ENCODE assay signal across 14 cellular contexts in genomic region chr7:149719050-149719899, GRCh38. TPM values are rescaled to one million over a fixed set of nuclear protein-coding genes. Genes with fewer than 3 reads are reported as not detected.
DNase-seq lines count a peak whose midpoint lies in the region; ATAC-seq and TF ChIP-seq lines count a peak whose summit lies in the region.
"Had no signal": no experiment of that assay in that cellular context is flagged by ENCODE, and none has a peak within 500 bp of the region (broad histone marks: within the 10 kb centered on the region; RNA-seq: fewer than 3 reads in every experiment).

No MANE protein-coding gene starts in this region.

- H3K4ac ChIP-seq in H9 (ENCODE audit: low read depth, low read length): no peak overlapping the region

- no peaks in the 10 kb centered on the region for H4K20me1 ChIP-seq in H9 (ENCODE audit: control insufficient read depth, insufficient read depth, insufficient read length)

- H3K14ac ChIP-seq in H9 (ENCODE audit: insufficient read depth, low read length): no peak overlapping the region; the same call in 1 of the 2 replicates

- no CpG with 5 or more reads among the region's 29 CpGs for WGBS in H9 (ENCODE audit: extremely low coverage, insufficient read length, low lambda C conversion rate)
- 87% methylated on average over 29 of the region's 29 CpGs for WGBS in right cardiac atrium

- H3K4me1 ChIP-seq in H9 (ENCODE audit: insufficient read depth, low read length) (peaks cover 3% of the 10 kb centered on the region; the same call in 1 of the 2 replicates), right cardiac atrium (ENCODE audit: control insufficient read depth, insufficient read depth, low read length) (peaks cover 2% of the 10 kb centered on the region)
- H3K4me1 ChIP-seq: uterus had no signal

- H3K23me2 ChIP-seq in H9 (ENCODE audit: insufficient read length, low read depth, low read length, poor library complexity, severe bottlenecking): no peaks in the 10 kb centered on the region

- H3K27ac Mint-ChIP-seq in H9: peak overlapping the region in 1 of 3 experiments; percentile 10; a peak in 2 of 7 replicates
- H3K27ac Mint-ChIP-seq: activated CD4-positive, alpha-beta T cell treated with anti-CD3 and anti-CD28 coated beads, Interleukin-2, amount 10 ng/mL, durations not matched to agents 24 days and 14 days had no signal

- H3K9me3 Mint-ChIP-seq in H9: no peaks in the 10 kb centered on the region; a peak in 1 of 5 replicates
- H3K9me3 Mint-ChIP-seq: activated CD4-positive, alpha-beta T cell treated with anti-CD3 and anti-CD28 coated beads, Interleukin-2, amount 10 ng/mL, durations not matched to agents 24 days and 14 days had no signal

- H2AK5ac ChIP-seq in H9 (ENCODE audit: insufficient read length, low read length): no peak overlapping the region

- H3K9me3 ChIP-seq in H9 (ENCODE audit: control insufficient read depth, low read depth, low read length) (no peaks in the 10 kb centered on the region), right cardiac atrium (ENCODE audit: control insufficient read depth, low read length) (no peaks in the 10 kb centered on the region)
- H3K9me3 ChIP-seq: uterus had no signal

- no peak for TF ChIP-seq CTCF in H9 (conservative IDR thresholded peaks at IDR 0.05)
- TF ChIP-seq CTCF in VCaP (conservative IDR thresholded peaks at IDR 0.05): no peak

- no peak overlapping the region for H2BK20ac ChIP-seq in H9 (ENCODE audit: low read depth, low read length, poor library complexity, severe bottlenecking)

- H3K4me1 Mint-ChIP-seq in H9: peaks cover 11 to 12% of the 10 kb centered on the region in 2 experiments

- no peak overlapping the region for H4K91ac ChIP-seq in H9 (ENCODE audit: insufficient read length, low read depth, low read length)

- H3K27ac ChIP-seq in H9 (ENCODE audit: insufficient read length, low read depth, low read length) (no peak overlapping the region), VCaP (peak overlapping the region; percentile 66; the same call in 1 of the 2 replicates), right cardiac atrium (ENCODE audit: low read length) (peak overlapping the region; percentile 91)
- H3K27ac ChIP-seq: uterus had no signal

- no peaks in the 10 kb centered on the region; the same call in 1 of the 2 replicates for H3K27me3 Mint-ChIP-seq in H9 (ENCODE audit: low read depth)
- H3K27me3 Mint-ChIP-seq: activated CD4-positive, alpha-beta T cell treated with anti-CD3 and anti-CD28 coated beads, Interleukin-2, amount 10 ng/mL, durations not matched to agents 24 days and 14 days had no signal

- peaks cover 3% of the 10 kb centered on the region for H3K79me1 ChIP-seq in H9 (ENCODE audit: insufficient read depth, low read depth, low read length, poor library complexity, severe bottlenecking)

- H3K9ac ChIP-seq in H9 (ENCODE audit: extremely low read depth, insufficient read length, low read length): no peak overlapping the region

- no peak overlapping the region for H4K5ac ChIP-seq in H9 (ENCODE audit: insufficient read length, low read depth, low read length)

- H3K27me3 ChIP-seq in H9 (ENCODE audit: insufficient read depth, low read length): no peaks in the 10 kb centered on the region
- no peaks in the 10 kb centered on the region for H3K27me3 ChIP-seq in right cardiac atrium (ENCODE audit: control insufficient read depth, insufficient read depth)
- H3K27me3 ChIP-seq: uterus had no signal

- H2BK12ac ChIP-seq in H9 (ENCODE audit: insufficient read length, low read depth, low read length): no peak overlapping the region

- H3K23ac ChIP-seq in H9 (ENCODE audit: insufficient read length, low read depth, low read length): no peak overlapping the region

- intact Hi-C loops in right cardiac atrium (cut with DNase I): no loop called here

- H3K4me3 Mint-ChIP-seq in H9: no peak overlapping the region
- H3K4me3 Mint-ChIP-seq: activated CD4-positive, alpha-beta T cell treated with anti-CD3 and anti-CD28 coated beads, Interleukin-2, amount 10 ng/mL, durations not matched to agents 24 days and 14 days; CD14-positive monocyte had no signal

- H3K18ac ChIP-seq in H9 (ENCODE audit: insufficient read length, low read depth, low read length): no peak overlapping the region

- no peak overlapping the region for H3K4me2 ChIP-seq in H9 (ENCODE audit: insufficient read depth, insufficient read length, low read length)

- H3K56ac ChIP-seq in H9 (ENCODE audit: insufficient read length, low read depth, low read length): no peak overlapping the region

- no peaks in the 10 kb centered on the region for H3K79me2 ChIP-seq in H9 (ENCODE audit: insufficient read depth, low read length)

- no peak overlapping the region for H2BK120ac ChIP-seq in H9 (ENCODE audit: low read depth, low read length, poor library complexity, severe bottlenecking)

- H3K36me3 Mint-ChIP-seq in H9 (ENCODE audit: insufficient read depth in 1 of 3, low read depth in 3 of 3): peaks cover 7 to 34% (median 31%) of the 10 kb centered on the region in 3 experiments; a peak in 6 of 7 replicates

- peak; percentile 59 for DNase-seq in A172 (ENCODE audit: low spot score)
- DNase-seq in H9: peak; percentile 25
- DNase-seq in right cardiac atrium: peak in 2 of 3 donors; percentile 46 to 54
- DNase-seq in stimulated activated naive CD8-positive, alpha-beta T cell treated with anti-CD3 and anti-CD28 coated beads, Interleukin-15, Interleukin-2, amounts not matched to agents 100 U/mL and 50 U/mL, for 24 hours: no peak
- DNase-seq in pons (ENCODE audit: low spot score): no peak
- no peak for DNase-seq in HuH-7.5 (ENCODE audit: low spot score)
- DNase-seq in NCI-H1105 treated with DMSO at 0.1 percent for 48 hours (lab: John Stamatoyannopoulos, UW): no peak
- DNase-seq: activated CD4-positive, alpha-beta T cell treated with anti-CD3 and anti-CD28 coated beads, Interleukin-2, amount 10 ng/mL, durations not matched to agents 24 days and 14 days; NCI-H2107; SHP77; uterus had no signal

- no peak overlapping the region for H3K4me3 ChIP-seq in right cardiac atrium (ENCODE audit: low read length)
- H3K4me3 ChIP-seq: uterus had no signal

- H2BK15ac ChIP-seq in H9 (ENCODE audit: low read depth, low read length): no peak overlapping the region

- H3T11ph ChIP-seq in H9 (ENCODE audit: low read length): no peak overlapping the region

- no peak overlapping the region for H4K8ac ChIP-seq in H9 (replicated peaks; ENCODE audit: insufficient read length, low read depth, low read length)

- no peak overlapping the region for H2BK5ac ChIP-seq in H9 (ENCODE audit: insufficient read length, low read length)

- no peak for ATAC-seq in right cardiac atrium
- ATAC-seq in stimulated activated naive CD8-positive, alpha-beta T cell treated with anti-CD3 and anti-CD28 coated beads, Interleukin-15, Interleukin-2, amounts not matched to agents 100 U/mL and 50 U/mL, for 24 hours: no peak
- ATAC-seq: esophagus mucosa had no signal

- no peak overlapping the region for H2AFZ ChIP-seq in H9 (ENCODE audit: low read length)

RNA-seq across cellular contexts. Expression of gene ZNF467, which starts 54.1 kb away (rescaled TPM):
- total RNA-seq in A172 (2014; rRNA removed; shearing (Covaris generic)): not detected in 2 replicates
- total RNA-seq in H9 (2021) (0.31 and 0.35 TPM in 2 replicates), right cardiac atrium (10 to 100 TPM; 10.4 to 15.6 (median 11.6) TPM)
- polyA plus RNA-seq in right cardiac atrium: 6.6 TPM

Comparison
In these comparisons a context has a peak if more than half of its experiments do, and no peak if none do; other contexts are left out.
1. DNase-seq: peak in A172 (single experiment), H9 (single experiment) and right cardiac atrium (2 of 3); none in stimulated activated naive CD8-positive, alpha-beta T cell treated with anti-CD3 and anti-CD28 coated beads, Interleukin-15, Interleukin-2, amounts not matched to agents 100 U/mL and 50 U/mL, for 24 hours (single experiment), pons (single experiment), HuH-7.5 (single experiment) and NCI-H1105 treated with DMSO at 0.1 percent for 48 hours (single experiment).